7 cellular contexts compared by ENCODE assay signal in genomic region chr11:1433568-1433967, GRCh38. TPM values are rescaled to one million over a fixed set of nuclear protein-coding genes. Genes with fewer than 3 reads are reported as not detected.
"Had no signal": no experiment of that assay in that cellular context is flagged by ENCODE, and none has a peak within 500 bp of the region (broad histone marks: within the 10 kb centered on the region; RNA-seq: fewer than 3 reads in every experiment).

No MANE protein-coding gene starts in this region.

- H2AFZ ChIP-seq: GM23338 had no signal

- ATAC-seq: GM23338, HepG2 had no signal

- H3K27ac ChIP-seq: HL-60 had no signal

- DNase-seq: H9, HCEC 1CT, KBM-7 had no signal

- H3K4me2 ChIP-seq: GM23338 had no signal

- H3K4me3 ChIP-seq: GM23338 had no signal

RNA-seq across cellular contexts. Expression of gene BRSK2, which starts 43.8 kb away (rescaled TPM):
- polyA plus RNA-seq: IgD-negative memory B cell had no signal
